In genomic region chr11:67697846-67698245, GRCh38 we compare ENCODE assay signal across 35 cellular contexts. TPM values are rescaled to one million over a fixed set of nuclear protein-coding genes. Genes with fewer than 3 reads are reported as not detected.
"Had no signal": no experiment of that assay in that cellular context is flagged by ENCODE, and none has a peak within 500 bp of the region (broad histone marks: within the 10 kb centered on the region; RNA-seq: fewer than 3 reads in every experiment).

No MANE protein-coding gene starts in this region.

- H3K4me3 ChIP-seq: adrenal gland, body of pancreas, breast epithelium had no signal

- H3K27me3 ChIP-seq: brain microvascular endothelial cell, breast epithelium had no signal

- DNase-seq: activated B cell treated with CpG ODN at 0.5 μM for 24 hours; activated CD4-positive, alpha-beta T cell treated with anti-CD3 and anti-CD28 coated beads for 4 hours; activated CD4-positive, alpha-beta T cell treated with anti-CD3 and anti-CD28 coated beads, Interleukin-2, amount 10 ng/mL, durations not matched to agents 24 days and 14 days; activated CD4-positive, alpha-beta T cell treated with anti-CD3 and anti-CD28 coated beads, Interleukin-2, amount 50 U/mL, for 1 hour; activated CD4-positive, alpha-beta T cell treated with anti-CD3 and anti-CD28 coated beads, Interleukin-2, amount 50 U/mL, for 4 hours; activated CD4-positive, CD25-positive, alpha-beta regulatory T cell treated with anti-CD3 and anti-CD28 coated beads, Interleukin-2, amount 50 U/mL, for 72 hours; activated CD8-positive, alpha-beta memory T cell treated with anti-CD3 and anti-CD28 coated beads, Interleukin-2, amount 50 U/mL, for 4 hours; activated effector memory CD4-positive, alpha-beta T cell treated with anti-CD3 and anti-CD28 coated beads, Interleukin-2, amount 50 U/mL, for 16 hours; activated gamma-delta T cell treated with Interleukin-2 at 50 U/mL for 16 hours; activated naive CD4-positive, alpha-beta T cell; activated naive CD4-positive, alpha-beta T cell treated with anti-CD3 and anti-CD28 coated beads, Interleukin-2, amount 50 U/mL, for 16 hours; activated T-cell treated with anti-CD3 and anti-CD28 coated beads for 4 hours; activated T-cell treated with anti-CD3 and anti-CD28 coated beads, Interleukin-2, amount 50 U/mL, for 1 hour; activated T-cell treated with anti-CD3 and anti-CD28 coated beads, Interleukin-2, amount 50 U/mL, for 4 hours; adrenal gland; amniotic stem cell; aorta; body of pancreas; caudate nucleus; cerebellar nuclear complex; T-helper 9 cell had no signal

- H3K4me1 ChIP-seq: adrenal gland, body of pancreas, breast epithelium had no signal

- H3K9me3 ChIP-seq: adrenal gland, body of pancreas, breast epithelium had no signal

- H3K36me3 ChIP-seq: adrenal gland, brain microvascular endothelial cell, breast epithelium had no signal

- H3K27ac ChIP-seq: adrenal gland, body of pancreas, brain microvascular endothelial cell, breast epithelium, VCaP had no signal

- ATAC-seq: body of pancreas had no signal

RNA-seq across cellular contexts. Expression of gene ALDH3B2, which starts 23.4 kb away (rescaled TPM):
- total RNA-seq: activated B cell treated with CpG ODN at 0.5 μM for 24 hours; activated CD4-positive, alpha-beta memory T cell treated with anti-CD3 and anti-CD28 coated beads for 36 hours; activated CD4-positive, alpha-beta T cell treated with anti-CD3 and anti-CD28 coated beads, Interleukin-2, amount 10 ng/mL, durations not matched to agents 24 days and 14 days; activated CD8-positive, alpha-beta memory T cell treated with anti-CD3 and anti-CD28 coated beads for 36 hours; activated CD8-positive, alpha-beta T cell treated with anti-CD3 and anti-CD28 coated beads for 36 hours; activated naive CD4-positive, alpha-beta T cell treated with anti-CD3 and anti-CD28 coated beads for 36 hours; activated naive CD4-positive, alpha-beta T cell treated with anti-CD3 and anti-CD28 coated beads, Interleukin-2, amount 50 U/mL, for 72 hours; activated naive CD8-positive, alpha-beta T cell treated with anti-CD3 and anti-CD28 coated beads for 36 hours; activated T-cell treated with anti-CD3 and anti-CD28 coated beads, Interleukin-2, amount 50 U/mL, for 4 hours; activated T-cell treated with anti-CD3 and anti-CD28 coated beads, Interleukin-2, amount 50 U/mL, for 72 hours; activated T-helper 1 cell treated with anti-CD3 and anti-CD28 coated beads, Interleukin-12 subunit alpha, Interleukin-12 subunit beta, Interleukin-2, Interleukin-4 antibody, amounts not matched to agents 30 ng/mL and 10 ng/mL and 1 ng/mL, durations not matched to agents 14 hours and 24 hours and 36 hours; activated T-helper 17 cell treated with anti-CD3 and anti-CD28 coated beads, Interleukin-2, amount 50 U/mL, for 72 hours; adrenal gland; aorta; astrocyte; body of pancreas; chondrocyte had no signal

RNA-seq across cellular contexts. Expression of gene ACY3, which starts 47.3 kb away (rescaled TPM):
- total RNA-seq: activated B cell treated with CpG ODN at 0.5 μM for 24 hours; activated CD4-positive, alpha-beta T cell treated with anti-CD3 and anti-CD28 coated beads, Interleukin-2, amount 10 ng/mL, durations not matched to agents 24 days and 14 days; activated naive CD4-positive, alpha-beta T cell treated with anti-CD3 and anti-CD28 coated beads for 36 hours; activated T-helper 1 cell treated with anti-CD3 and anti-CD28 coated beads, Interleukin-12 subunit alpha, Interleukin-12 subunit beta, Interleukin-2, Interleukin-4 antibody, amounts not matched to agents 30 ng/mL and 10 ng/mL and 1 ng/mL, durations not matched to agents 14 hours and 24 hours and 36 hours; adrenal gland; aorta; astrocyte; chondrocyte had no signal

RNA-seq across cellular contexts. Expression of gene TBX10, which starts 58.3 kb away (rescaled TPM):
- total RNA-seq: activated B cell treated with CpG ODN at 0.5 μM for 24 hours; activated CD4-positive, alpha-beta memory T cell treated with anti-CD3 and anti-CD28 coated beads for 36 hours; activated CD4-positive, alpha-beta T cell treated with anti-CD3 and anti-CD28 coated beads, Interleukin-2, amount 10 ng/mL, durations not matched to agents 24 days and 14 days; activated CD8-positive, alpha-beta memory T cell treated with anti-CD3 and anti-CD28 coated beads for 36 hours; activated CD8-positive, alpha-beta T cell treated with anti-CD3 and anti-CD28 coated beads for 36 hours; activated naive CD4-positive, alpha-beta T cell treated with anti-CD3 and anti-CD28 coated beads for 36 hours; activated naive CD4-positive, alpha-beta T cell treated with anti-CD3 and anti-CD28 coated beads, Interleukin-2, amount 50 U/mL, for 72 hours; activated naive CD8-positive, alpha-beta T cell treated with anti-CD3 and anti-CD28 coated beads for 36 hours; activated T-cell treated with anti-CD3 and anti-CD28 coated beads, Interleukin-2, amount 50 U/mL, for 4 hours; activated T-cell treated with anti-CD3 and anti-CD28 coated beads, Interleukin-2, amount 50 U/mL, for 72 hours; activated T-helper 1 cell treated with anti-CD3 and anti-CD28 coated beads, Interleukin-12 subunit alpha, Interleukin-12 subunit beta, Interleukin-2, Interleukin-4 antibody, amounts not matched to agents 30 ng/mL and 10 ng/mL and 1 ng/mL, durations not matched to agents 14 hours and 24 hours and 36 hours; activated T-helper 17 cell treated with anti-CD3 and anti-CD28 coated beads, Interleukin-2, amount 50 U/mL, for 72 hours; adrenal gland; aorta; astrocyte; body of pancreas; breast epithelium; chondrocyte had no signal
